In the genomic region with DNA sequence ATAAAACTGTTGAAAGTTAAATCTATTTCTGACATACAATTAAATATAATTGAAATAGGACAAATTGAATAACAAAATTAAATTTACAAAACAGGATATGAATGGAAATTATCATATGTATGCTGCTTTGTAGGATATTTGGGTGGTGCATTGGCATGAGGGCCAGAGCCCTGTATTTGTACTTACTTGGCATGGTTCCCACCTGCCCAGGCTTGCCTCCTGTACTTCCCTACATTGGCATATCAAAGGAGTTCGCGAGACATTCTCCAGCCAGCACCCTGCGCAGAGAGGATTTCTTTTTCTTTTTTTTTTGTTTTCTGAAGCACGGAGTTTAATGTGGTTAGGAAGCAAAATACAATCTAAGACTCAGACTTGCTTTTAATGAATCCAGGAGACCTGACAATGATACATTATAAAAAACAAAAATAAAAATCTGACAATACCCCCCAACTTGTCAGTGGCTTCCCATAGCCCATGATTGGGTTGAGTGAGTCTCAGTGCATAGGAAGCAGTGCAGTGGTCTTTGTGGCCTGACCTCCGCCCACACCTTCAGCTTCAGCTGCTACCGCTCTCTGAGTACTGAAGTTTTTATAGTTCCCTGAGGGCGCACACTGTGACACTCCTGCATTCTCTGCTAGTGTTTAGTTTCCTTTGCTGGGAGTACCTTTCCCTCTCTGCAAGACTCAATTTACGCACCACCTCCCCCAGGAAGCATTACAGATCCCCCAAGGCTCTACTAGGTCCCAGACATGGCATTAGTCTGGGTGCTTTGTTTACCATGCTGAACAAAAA, we compare ENCODE assay signal across 9 cellular contexts.
DNase-seq lines count a peak whose midpoint lies in the region; ATAC-seq and TF ChIP-seq lines count a peak whose summit lies in the region.
"Had no signal": no experiment of that assay in that cellular context is flagged by ENCODE, and none has a peak within 500 bp of the region (broad histone marks: within the 10 kb centered on the region; RNA-seq: fewer than 3 reads in every experiment).

No MANE protein-coding gene starts in this region.

- no peaks in the 10 kb centered on the region for H3K9me3 ChIP-seq in psoas muscle

- no peak overlapping the region for H3K4me3 ChIP-seq in psoas muscle

- TF ChIP-seq CTCF in psoas muscle (IDR thresholded peaks at IDR 0.05), result no peak

- WGBS in psoas muscle, 3 donors, result 83 to 87% (median 86%) methylated on average over 8 of the region's 8 CpGs

- H3K9me3 Mint-ChIP-seq in activated T-cell treated with anti-CD3 and anti-CD28 coated beads, Interleukin-2, amount 50 U/mL, for 24 hours, result peaks cover 7% of the 10 kb centered on the region
- H3K9me3 Mint-ChIP-seq in stimulated activated effector memory CD8-positive, alpha-beta T cell treated with anti-CD3 and anti-CD28 coated beads, Interleukin-12 subunit alpha, Interleukin-12 subunit beta, amount 100 ng/mL, for 72 hours, result no peaks in the 10 kb centered on the region

- H3K36me3 ChIP-seq in psoas muscle (ENCODE audit: insufficient read depth in 1 of 2, low read depth in 1 of 2), result peaks cover 0 to 13% of the 10 kb centered on the region in 2 donors

- H3K27me3 Mint-ChIP-seq in activated T-cell treated with anti-CD3 and anti-CD28 coated beads, Interleukin-2, amount 50 U/mL, for 24 hours, result no peaks in the 10 kb centered on the region

- intact Hi-C loops in psoas muscle (cut with DNase I), result no loop called here

- H3K4me3 Mint-ChIP-seq in activated T-cell treated with anti-CD3 and anti-CD28 coated beads, Interleukin-2, amount 50 U/mL, for 24 hours, result peak overlapping the region; percentile 3
- no peak overlapping the region for H3K4me3 Mint-ChIP-seq in stimulated activated effector memory CD8-positive, alpha-beta T cell treated with anti-CD3 and anti-CD28 coated beads, Interleukin-12 subunit alpha, Interleukin-12 subunit beta, amount 100 ng/mL, for 72 hours

- no peaks in the 10 kb centered on the region for H3K4me1 ChIP-seq in psoas muscle

- H3K27ac Mint-ChIP-seq in activated T-cell treated with anti-CD3 and anti-CD28 coated beads, Interleukin-2, amount 50 U/mL, for 24 hours, result no peak overlapping the region
- H3K27ac Mint-ChIP-seq in stimulated activated effector memory CD8-positive, alpha-beta T cell treated with anti-CD3 and anti-CD28 coated beads, Interleukin-12 subunit alpha, Interleukin-12 subunit beta, amount 100 ng/mL, for 72 hours, result no peak overlapping the region

- DNase-seq in activated T-cell treated with anti-CD3 and anti-CD28 coated beads, Interleukin-2, amount 50 U/mL, for 24 hours, result peak; percentile 40
- DNase-seq in activated T-cell treated with anti-CD3 and anti-CD28 coated beads for 4 hours (no peak), MV-4-11 (lab: John Stamatoyannopoulos, UW) (no peak), left lobe of liver (ENCODE audit: low spot score) (no peak), psoas muscle (no peak)
- DNase-seq in activated T-cell treated with anti-CD3 and anti-CD28 coated beads, Interleukin-2, amount 50 U/mL, for 48 hours, result peak; percentile 35 to 51
- DNase-seq in stimulated activated effector memory CD8-positive, alpha-beta T cell treated with anti-CD3 and anti-CD28 coated beads, Interleukin-12 subunit alpha, Interleukin-12 subunit beta, amount 100 ng/mL, for 72 hours (ENCODE audit: low spot score in 2 of 2), result no peak

- ATAC-seq in HG02981 (IDR thresholded peaks at IDR 0.05; ENCODE audit: unreplicated experiment) (peak; percentile 57), left lobe of liver (no peak), psoas muscle (no peak)
- ATAC-seq in stimulated activated effector memory CD8-positive, alpha-beta T cell treated with anti-CD3 and anti-CD28 coated beads, Interleukin-12 subunit alpha, Interleukin-12 subunit beta, amount 100 ng/mL, for 72 hours, result peak; percentile 96

- peaks cover 55% of the 10 kb centered on the region for H3K4me1 Mint-ChIP-seq in activated T-cell treated with anti-CD3 and anti-CD28 coated beads, Interleukin-2, amount 50 U/mL, for 24 hours (ENCODE audit: low read depth)
- peaks cover 47% of the 10 kb centered on the region for H3K4me1 Mint-ChIP-seq in stimulated activated effector memory CD8-positive, alpha-beta T cell treated with anti-CD3 and anti-CD28 coated beads, Interleukin-12 subunit alpha, Interleukin-12 subunit beta, amount 100 ng/mL, for 72 hours

- no peak overlapping the region for H3K27ac ChIP-seq in psoas muscle
- H3K27ac ChIP-seq: C4-2B had no signal

- H3K27me3 ChIP-seq in psoas muscle (ENCODE audit: insufficient read depth in 3 of 3, low read length in 2 of 3), result no peaks in the 10 kb centered on the region

- peaks cover 14% of the 10 kb centered on the region for H3K36me3 Mint-ChIP-seq in activated T-cell treated with anti-CD3 and anti-CD28 coated beads, Interleukin-2, amount 50 U/mL, for 24 hours (ENCODE audit: low read depth)
- H3K36me3 Mint-ChIP-seq in stimulated activated effector memory CD8-positive, alpha-beta T cell treated with anti-CD3 and anti-CD28 coated beads, Interleukin-12 subunit alpha, Interleukin-12 subunit beta, amount 100 ng/mL, for 72 hours, result peaks cover 5% of the 10 kb centered on the region

Comparison
In these comparisons a context has a peak if more than half of its experiments do, and no peak if none do; other contexts are left out.
1. DNase-seq: peak in activated T-cell treated with anti-CD3 and anti-CD28 coated beads, Interleukin-2, amount 50 U/mL, for 24 hours (single experiment) and activated T-cell treated with anti-CD3 and anti-CD28 coated beads, Interleukin-2, amount 50 U/mL, for 48 hours (2 of 2); none in activated T-cell treated with anti-CD3 and anti-CD28 coated beads for 4 hours (single experiment), stimulated activated effector memory CD8-positive, alpha-beta T cell treated with anti-CD3 and anti-CD28 coated beads, Interleukin-12 subunit alpha, Interleukin-12 subunit beta, amount 100 ng/mL, for 72 hours (0 of 2), MV-4-11 (single experiment), left lobe of liver (single experiment) and psoas muscle (0 of 2).
2. ATAC-seq: peak in HG02981 (single experiment) and stimulated activated effector memory CD8-positive, alpha-beta T cell treated with anti-CD3 and anti-CD28 coated beads, Interleukin-12 subunit alpha, Interleukin-12 subunit beta, amount 100 ng/mL, for 72 hours (single experiment); none in left lobe of liver (single experiment) and psoas muscle (0 of 4).